15 cellular contexts compared by ENCODE assay signal in genomic region chr20:62118113-62119043, GRCh38. TPM values are rescaled to one million over a fixed set of nuclear protein-coding genes. Genes with fewer than 3 reads are reported as not detected.
DNase-seq lines count a peak whose midpoint lies in the region; ATAC-seq, FAIRE-seq and TF ChIP-seq lines count a peak whose summit lies in the region.
"Had no signal": no experiment of that assay in that cellular context is flagged by ENCODE, and none has a peak within 500 bp of the region (broad histone marks: within the 10 kb centered on the region; RNA-seq: fewer than 3 reads in every experiment).

No MANE protein-coding gene starts in this region.

- peak overlapping the region; percentile 47; the same call in 1 of the 2 replicates for H3K4me2 ChIP-seq in MM.1S (ENCODE audit: low read depth, low read length)

- H3K36me3 ChIP-seq in MM.1S (replicated peaks; ENCODE audit: insufficient read depth, low read length) = no peaks in the 10 kb centered on the region
- H3K36me3 ChIP-seq in kidney (ENCODE audit: control insufficient read depth in 1 of 2, insufficient read depth in 2 of 2, low read length in 2 of 2) = no peaks in the 10 kb centered on the region
- H3K36me3 ChIP-seq: ascending aorta, tibial artery had no signal

- H3K9ac ChIP-seq in MM.1S (ENCODE audit: low read length) = no peak overlapping the region; the same call in 1 of the 2 replicates
- H3K9ac ChIP-seq in kidney (ENCODE audit: low read length in 2 of 2) = no peak overlapping the region

- no peaks in the 10 kb centered on the region for H3K27me3 ChIP-seq in CD4-positive, alpha-beta T cell (ENCODE audit: control insufficient read depth, insufficient read depth, low read length)
- H3K27me3 ChIP-seq in MM.1S (replicated peaks; ENCODE audit: insufficient read depth, low read length) = peaks cover 19% of the 10 kb centered on the region
- H3K27me3 ChIP-seq: ascending aorta had no signal

- peaks cover 12% of the 10 kb centered on the region for H3K9me3 Mint-ChIP-seq in activated T-cell treated with anti-CD3 and anti-CD28 coated beads, Interleukin-2, amount 50 U/mL, for 24 hours
- H3K9me3 Mint-ChIP-seq in activated T-cell treated with anti-CD3 and anti-CD28 coated beads, Interleukin-2, amount 50 U/mL, for 4 hours = peaks cover 3% of the 10 kb centered on the region
- no peaks in the 10 kb centered on the region for H3K9me3 Mint-ChIP-seq in CD4-positive, alpha-beta T cell
- peaks cover 0 to 7% (median 2%) of the 10 kb centered on the region in 6 donors for H3K9me3 Mint-ChIP-seq in immature natural killer cell

- H2AFZ ChIP-seq in MM.1S (ENCODE audit: low read length) = no peak overlapping the region

- peaks cover 2% of the 10 kb centered on the region; the same call in 1 of the 2 replicates for H4K20me1 ChIP-seq in MM.1S (ENCODE audit: insufficient read depth, low read length)

- peaks cover 12% of the 10 kb centered on the region for H3K36me3 Mint-ChIP-seq in activated T-cell treated with anti-CD3 and anti-CD28 coated beads, Interleukin-2, amount 50 U/mL, for 24 hours (ENCODE audit: low read depth)
- H3K36me3 Mint-ChIP-seq in activated T-cell treated with anti-CD3 and anti-CD28 coated beads, Interleukin-2, amount 50 U/mL, for 4 hours (ENCODE audit: insufficient read depth) = no peaks in the 10 kb centered on the region
- H3K36me3 Mint-ChIP-seq in CD4-positive, alpha-beta T cell (ENCODE audit: low read depth) = peaks cover 15% of the 10 kb centered on the region
- no peaks in the 10 kb centered on the region for H3K36me3 Mint-ChIP-seq in immature natural killer cell

- TF ChIP-seq CTCF in CD4-positive, alpha-beta T cell (IDR thresholded peaks at IDR 0.05) = no peak
- no peak for TF ChIP-seq CTCF in MM.1S (IDR thresholded peaks at IDR 0.05; ENCODE audit: low read length)
- TF ChIP-seq CTCF in kidney (IDR thresholded peaks at IDR 0.05; ENCODE audit: borderline replicate concordance, extremely low read depth, insufficient read depth) = no peak

- DNase-seq in activated T-cell treated with anti-CD3 and anti-CD28 coated beads, Interleukin-2, amount 50 U/mL, for 24 hours = no peak
- DNase-seq in activated T-cell treated with anti-CD3 and anti-CD28 coated beads, Interleukin-2, amount 50 U/mL, for 4 hours = no peak
- DNase-seq in CD4-positive, alpha-beta T cell = no peak
- no peak for DNase-seq in MM.1S
- no peak for DNase-seq in immature natural killer cell
- DNase-seq in kidney = no peak
- DNase-seq: EL, nucleus accumbens, tibial artery had no signal

- peaks cover 8% of the 10 kb centered on the region for H3K9me3 ChIP-seq in CD4-positive, alpha-beta T cell (ENCODE audit: control insufficient read depth, low read length)
- H3K9me3 ChIP-seq in MM.1S (replicated peaks; ENCODE audit: insufficient read depth, low read length) (no peaks in the 10 kb centered on the region), kidney (ENCODE audit: control insufficient read depth in 1 of 2, low read length in 2 of 2) (no peaks in the 10 kb centered on the region)

- no peak overlapping the region for H3K4me3 ChIP-seq in MM.1S (ENCODE audit: low read length)
- H3K4me3 ChIP-seq in kidney (ENCODE audit: low read length in 2 of 2) = no peak overlapping the region
- H3K4me3 ChIP-seq: ascending aorta, tibial artery had no signal

- no peaks in the 10 kb centered on the region for H3K9me2 ChIP-seq in MM.1S (replicated peaks; ENCODE audit: insufficient read depth, low read length)

- no peak overlapping the region for H3K4me3 Mint-ChIP-seq in activated T-cell treated with anti-CD3 and anti-CD28 coated beads, Interleukin-2, amount 50 U/mL, for 24 hours
- no peak overlapping the region for H3K4me3 Mint-ChIP-seq in activated T-cell treated with anti-CD3 and anti-CD28 coated beads, Interleukin-2, amount 50 U/mL, for 4 hours
- peak overlapping the region; percentile 80 for H3K4me3 Mint-ChIP-seq in CD4-positive, alpha-beta T cell
- H3K4me3 Mint-ChIP-seq in immature natural killer cell = peak overlapping the region; percentile 52 to 73 (median 68)

- peak overlapping the region; percentile 18 for H3K27ac Mint-ChIP-seq in activated T-cell treated with anti-CD3 and anti-CD28 coated beads, Interleukin-2, amount 50 U/mL, for 24 hours
- peak overlapping the region; percentile 94 for H3K27ac Mint-ChIP-seq in CD4-positive, alpha-beta T cell
- H3K27ac Mint-ChIP-seq in immature natural killer cell = peak overlapping the region; percentile 66 to 96 (median 94)

- peaks cover 6% of the 10 kb centered on the region for H3K79me2 ChIP-seq in MM.1S (ENCODE audit: low read length)

- POLR2A ChIA-PET in CD4-positive, alpha-beta T cell (lab: Charles Lee) = interaction anchor here (0.9 to 6.2 kb wide), 3 partner anchors 25 to 51 kb away, joined by 3 to 149 read pairs (median 3); partner anchors contain the start of genes PSMA7, SS18L1 and TAF4

- no peak for FAIRE-seq in kidney (lab: Jason Lieb, UNC)
- FAIRE-seq: GM18507, TTC549 had no signal

- CTCF ChIA-PET in CD4-positive, alpha-beta T cell (lab: Charles Lee) = interaction anchor here (0.6 kb wide), 1 partner anchor 74 kb away, joined by 3 read pairs; no protein-coding TSS in a partner anchor

- H3K4me1 Mint-ChIP-seq in activated T-cell treated with anti-CD3 and anti-CD28 coated beads, Interleukin-2, amount 50 U/mL, for 24 hours (ENCODE audit: low read depth) = peaks cover 36% of the 10 kb centered on the region
- peaks cover 32% of the 10 kb centered on the region for H3K4me1 Mint-ChIP-seq in activated T-cell treated with anti-CD3 and anti-CD28 coated beads, Interleukin-2, amount 50 U/mL, for 4 hours (ENCODE audit: low read depth)
- peaks cover 38% of the 10 kb centered on the region for H3K4me1 Mint-ChIP-seq in CD4-positive, alpha-beta T cell (ENCODE audit: low read depth)
- H3K4me1 Mint-ChIP-seq in immature natural killer cell = peaks cover 33 to 40% of the 10 kb centered on the region in 2 donors

- H3K4me1 ChIP-seq in MM.1S (ENCODE audit: low read length) (peaks cover 19% of the 10 kb centered on the region), kidney (ENCODE audit: control insufficient read depth in 1 of 2, insufficient read depth in 1 of 2, low read depth in 1 of 2, low read length in 2 of 2) (peaks cover 10 to 14% of the 10 kb centered on the region in 2 donors)

- H3K27me3 Mint-ChIP-seq in activated T-cell treated with anti-CD3 and anti-CD28 coated beads, Interleukin-2, amount 50 U/mL, for 24 hours = no peaks in the 10 kb centered on the region
- H3K27me3 Mint-ChIP-seq in activated T-cell treated with anti-CD3 and anti-CD28 coated beads, Interleukin-2, amount 50 U/mL, for 4 hours (ENCODE audit: low read depth) = no peaks in the 10 kb centered on the region
- H3K27me3 Mint-ChIP-seq in CD4-positive, alpha-beta T cell = no peaks in the 10 kb centered on the region
- H3K27me3 Mint-ChIP-seq in immature natural killer cell (ENCODE audit: low read depth in 3 of 3) = peaks cover 15 to 28% (median 21%) of the 10 kb centered on the region in 3 donors

- intact Hi-C loops in CD4-positive, alpha-beta T cell (cut with DNase I, micrococcal nuclease) = no loop called here
- intact Hi-C loops in kidney (cut with DNase I) = no loop called here

- ATAC-seq in activated T-cell treated with anti-CD3 and anti-CD28 coated beads, Interleukin-2, amount 50 U/mL, for 4 hours = no peak
- ATAC-seq in CD4-positive, alpha-beta T cell (ENCODE audit: poor library complexity) = no peak
- ATAC-seq in GM18517 (IDR thresholded peaks at IDR 0.05; ENCODE audit: unreplicated experiment) (no peak), HG02938 (IDR thresholded peaks at IDR 0.05; ENCODE audit: unreplicated experiment) (no peak)
- ATAC-seq: left lobe of liver had no signal

- peaks cover 6% of the 10 kb centered on the region; the same call in 1 of the 2 replicates for H3F3A ChIP-seq in MM.1S (ENCODE audit: insufficient read depth, low read length)

- peak overlapping the region; percentile 29 for H3K27ac ChIP-seq in CD4-positive, alpha-beta T cell (ENCODE audit: low read depth, low read length)
- peak overlapping the region; percentile 20; the same call in 1 of the 2 replicates for H3K27ac ChIP-seq in MM.1S (ENCODE audit: low read length)
- no peak overlapping the region for H3K27ac ChIP-seq in kidney (ENCODE audit: low read depth in 2 of 2, low read length in 2 of 2)

RNA-seq across cellular contexts. Expression of gene LSM14B, which starts 3.9 kb away (rescaled TPM):
- 10 to 100 TPM; 35.2 to 41.3 (median 40.9) TPM for total RNA-seq in activated T-cell treated with anti-CD3 and anti-CD28 coated beads, Interleukin-2, amount 50 U/mL, for 4 hours
- 10 to 100 TPM; 34.5 to 35.7 TPM for total RNA-seq in CD4-positive, alpha-beta T cell
- polyA plus RNA-seq in immature natural killer cell = 1 to 10 TPM in 2 of 3 donors, under 1 TPM in 1; 0.19 to 1.9 (median 1.4) TPM
- 31.6 TPM for total RNA-seq in kidney
- polyA plus RNA-seq in kidney (ENCODE audit: insufficient read depth, low read depth, low replicate concordance) = 18.0 TPM

RNA-seq across cellular contexts. Expression of gene PSMA7, which starts 24.8 kb away (rescaled TPM):
- total RNA-seq in activated T-cell treated with anti-CD3 and anti-CD28 coated beads, Interleukin-2, amount 50 U/mL, for 4 hours = 100 to 1,000 TPM; 651 to 699 (median 689) TPM
- total RNA-seq in CD4-positive, alpha-beta T cell = 100 to 1,000 TPM; 150 to 158 TPM
- 100 to 1,000 TPM; 497 to 643 (median 622) TPM for polyA plus RNA-seq in immature natural killer cell
- 190 TPM for total RNA-seq in kidney
- polyA plus RNA-seq in kidney (ENCODE audit: insufficient read depth, low read depth, low replicate concordance) = 315 TPM

RNA-seq across cellular contexts. Expression of gene SS18L1, which starts 25.2 kb away (rescaled TPM):
- total RNA-seq in activated T-cell treated with anti-CD3 and anti-CD28 coated beads, Interleukin-2, amount 50 U/mL, for 4 hours = 10 to 100 TPM; 14.4 to 16.1 (median 14.5) TPM
- 10 to 100 TPM; 12.8 to 13.4 TPM for total RNA-seq in CD4-positive, alpha-beta T cell
- polyA plus RNA-seq in immature natural killer cell (under 1 TPM in 2 of 3 donors, not detected in 1; 0.39 to 0.68 TPM), kidney (ENCODE audit: insufficient read depth, low read depth, low replicate concordance) (6.5 TPM)
- total RNA-seq in kidney = 12.0 TPM

RNA-seq across cellular contexts. Expression of gene TAF4, which starts 52.7 kb away (rescaled TPM):
- total RNA-seq in activated T-cell treated with anti-CD3 and anti-CD28 coated beads, Interleukin-2, amount 50 U/mL, for 4 hours = 10 to 100 TPM; 26.4 to 31.1 (median 27.0) TPM
- total RNA-seq in CD4-positive, alpha-beta T cell = 10 to 100 TPM; 11.1 to 12.5 TPM
- polyA plus RNA-seq in immature natural killer cell = 1 to 10 TPM in 2 of 3 donors, under 1 TPM in 1; 0.04 to 3.2 (median 1.1) TPM
- 18.4 TPM for total RNA-seq in kidney
- 3.7 TPM for polyA plus RNA-seq in kidney (ENCODE audit: insufficient read depth, low read depth, low replicate concordance)

Comparison
In these comparisons a context has a peak if more than half of its experiments do, and no peak if none do; other contexts are left out.
1. H3K27ac Mint-ChIP-seq: peak in every context shown above with its lines; median percentile 94 in CD4-positive, alpha-beta T cell; 94 in immature natural killer cell; 18 in activated T-cell treated with anti-CD3 and anti-CD28 coated beads, Interleukin-2, amount 50 U/mL, for 24 hours.
2. H3K4me3 Mint-ChIP-seq: peak in CD4-positive, alpha-beta T cell (single experiment) and immature natural killer cell (5 of 5); none in activated T-cell treated with anti-CD3 and anti-CD28 coated beads, Interleukin-2, amount 50 U/mL, for 24 hours (single experiment) and activated T-cell treated with anti-CD3 and anti-CD28 coated beads, Interleukin-2, amount 50 U/mL, for 4 hours (single experiment).
3. H3K27ac ChIP-seq: peak in CD4-positive, alpha-beta T cell (single experiment) and MM.1S (single experiment); none in kidney (0 of 2).